In genomic region chr9:117963493-117963892, GRCh38 we compare ENCODE assay signal across 19 cellular contexts.
"Had no signal": no experiment of that assay in that cellular context is flagged by ENCODE, and none has a peak within 500 bp of the region (broad histone marks: within the 10 kb centered on the region; RNA-seq: fewer than 3 reads in every experiment).

No MANE protein-coding gene starts in this region.

- H3K36me3 ChIP-seq: colonic mucosa, prostate gland, right atrium auricular region, stomach, vagina, WERI-Rb-1 had no signal

- ATAC-seq: body of pancreas, foreskin keratinocyte, left lobe of liver had no signal

- DNase-seq: activated CD4-positive, alpha-beta T cell treated with anti-CD3 and anti-CD28 coated beads, Interleukin-2, amount 50 U/mL, for 48 hours; activated naive CD8-positive, alpha-beta T cell treated with anti-CD3 and anti-CD28 coated beads for 36 hours; activated T-cell treated with anti-CD3 and anti-CD28 coated beads for 4 hours; amniotic stem cell; body of pancreas; colonic mucosa; foreskin keratinocyte; kidney; stimulated activated CD4-positive, alpha-beta T cell treated with anti-CD3 and anti-CD28 coated beads, Interleukin-15, amount 100 ng/mL, for 24 hours; stimulated activated CD4-positive, alpha-beta T cell treated with anti-CD3 and anti-CD28 coated beads, Interleukin-4, amount 100 ng/mL, for 1 hour; stomach; trophoblast cell; WERI-Rb-1 had no signal

- H3K4me3 ChIP-seq: body of pancreas, colonic mucosa, hepatocyte, lung, prostate gland, right atrium auricular region, stomach, vagina had no signal

- H3K27me3 ChIP-seq: body of pancreas, colonic mucosa, foreskin keratinocyte, hepatocyte, right atrium auricular region, stomach, vagina had no signal
